Comparison of ENCODE assay signal across 7 cellular contexts in genomic region chr11:69369945-69370344, GRCh38.
"Had no signal": no experiment of that assay in that cellular context is flagged by ENCODE, and none has a peak within 500 bp of the region (broad histone marks: within the 10 kb centered on the region; RNA-seq: fewer than 3 reads in every experiment).

No MANE protein-coding gene starts in this region.

- DNase-seq: activated naive CD4-positive, alpha-beta T cell treated with anti-CD3 and anti-CD28 coated beads, Interleukin-2, amount 50 U/mL, for 16 hours; effector CD4-positive, alpha-beta T cell; foreskin melanocyte; stimulated activated CD4-positive, alpha-beta T cell treated with anti-CD3 and anti-CD28 coated beads, Interleukin-12 subunit alpha, Interleukin-12 subunit beta, amount 100 ng/mL, for 4 hours; stimulated activated naive B cell treated with anti-CD40 and anti-IgM and Interleukin-4, amounts not matched to agents 10 μg/mL and 1 μg/mL and 100 μg/mL, for 72 hours had no signal

- H3K9me3 Mint-ChIP-seq: activated T-helper 1 cell treated with anti-CD3 and anti-CD28 coated beads, Interleukin-12 subunit alpha, Interleukin-12 subunit beta, Interleukin-2, Interleukin-4 antibody, amounts not matched to agents 30 ng/mL and 10 ng/mL and 1 ng/mL, durations not matched to agents 14 hours and 24 hours and 36 hours had no signal

- H3K4me1 Mint-ChIP-seq: mesothelial cell of epicardium; stimulated activated naive B cell treated with anti-CD40 and anti-IgM and Interleukin-4, amounts not matched to agents 10 μg/mL and 1 μg/mL and 100 μg/mL, for 72 hours had no signal

- H3K4me3 Mint-ChIP-seq: activated T-helper 1 cell treated with anti-CD3 and anti-CD28 coated beads, Interleukin-12 subunit alpha, Interleukin-12 subunit beta, Interleukin-2, Interleukin-4 antibody, amounts not matched to agents 30 ng/mL and 10 ng/mL and 1 ng/mL, durations not matched to agents 14 hours and 24 hours and 36 hours; mesothelial cell of epicardium; stimulated activated naive B cell treated with anti-CD40 and anti-IgM and Interleukin-4, amounts not matched to agents 10 μg/mL and 1 μg/mL and 100 μg/mL, for 72 hours had no signal

- H3K27ac Mint-ChIP-seq: activated T-helper 1 cell treated with anti-CD3 and anti-CD28 coated beads, Interleukin-12 subunit alpha, Interleukin-12 subunit beta, Interleukin-2, Interleukin-4 antibody, amounts not matched to agents 30 ng/mL and 10 ng/mL and 1 ng/mL, durations not matched to agents 14 hours and 24 hours and 36 hours; mesothelial cell of epicardium; stimulated activated naive B cell treated with anti-CD40 and anti-IgM and Interleukin-4, amounts not matched to agents 10 μg/mL and 1 μg/mL and 100 μg/mL, for 72 hours had no signal
